Comparison of ENCODE assay signal across 25 cellular contexts in genomic region chr7:92092210-92092609, GRCh38. TPM values are rescaled to one million over a fixed set of nuclear protein-coding genes. Genes with fewer than 3 reads are reported as not detected.
A peak's percentile ranks its signal among the peaks of the same experiment; 100 is the strongest.
DNase-seq lines count a peak whose midpoint lies in the region; ATAC-seq and TF ChIP-seq lines count a peak whose summit lies in the region.
"Had no signal": no experiment of that assay in that cellular context is flagged by ENCODE, and none has a peak within 500 bp of the region (broad histone marks: within the 10 kb centered on the region; RNA-seq: fewer than 3 reads in every experiment).

No MANE protein-coding gene starts in this region.

- peak; percentile 7 for DNase-seq in AG04449 (ENCODE audit: low read depth, low spot score)
- DNase-seq in EL, result peak; percentile 41
- DNase-seq in adipocyte (ENCODE audit: low read depth), result peak; percentile 22
- DNase-seq in osteoblast (ENCODE audit: insufficient read length, low spot score, missing footprints), result peak; percentile 34
- no peak for DNase-seq in SHP77 (lab: John Stamatoyannopoulos, UW)
- DNase-seq in RKO (ENCODE audit: low spot score), result no peak
- DNase-seq: C1 segment of cervical spinal cord; Caco-2; CD8-positive, alpha-beta T cell; DMS79; H7; Kasumi-1; MV-4-11; NCI-H1105; NCI-H146; NCI-H2029; NCI-H446; NCI-H524 treated with DMSO at 0.1 percent for 48 hours; NCI-H774; PC-3; Right ventricle myocardium superior; RPMI8226 had no signal

- no peak overlapping the region for H3K27ac ChIP-seq in osteoblast (ENCODE audit: low read depth, low read length)

- H3K36me3 ChIP-seq in adipocyte (ENCODE audit: control insufficient read depth, insufficient read depth, low read length, severe bottlenecking) (peaks cover 66% of the 10 kb centered on the region), osteoblast (ENCODE audit: insufficient read depth, low read length) (peaks cover 53% of the 10 kb centered on the region)

- POLR2A ChIA-PET in AG04449 (lab: Yijun Ruan, JAX), result no interaction called here

- H3K4me3 ChIP-seq in AG04449 (ENCODE audit: low read depth, low read length), result no peak overlapping the region
- no peak overlapping the region for H3K4me3 ChIP-seq in adipocyte (ENCODE audit: low read length)
- H3K4me3 ChIP-seq in osteoblast (ENCODE audit: insufficient read depth, low read length), result no peak overlapping the region
- H3K4me3 ChIP-seq: K562 had no signal

- H3K9me3 ChIP-seq in adipocyte (ENCODE audit: control insufficient read depth, low read length), result no peaks in the 10 kb centered on the region
- H3K9me3 ChIP-seq in osteoblast (ENCODE audit: low read depth, low read length), result no peaks in the 10 kb centered on the region
- H3K9me3 ChIP-seq: Caco-2 had no signal

- CTCF ChIA-PET in AG04449 (lab: Yijun Ruan, JAX), result interaction anchor here (1.4 to 2.0 kb wide), 4 partner anchors 10 to 369 kb away, joined by 3 to 5 read pairs (median 4); partner anchors contain the start of genes LRRD1 and MTERF1

- H3K79me2 ChIP-seq in osteoblast (ENCODE audit: insufficient read depth, low read length), result no peaks in the 10 kb centered on the region

- no peak for TF ChIP-seq CTCF in AG04449 (IDR thresholded peaks at IDR 0.05; ENCODE audit: insufficient read depth, low read length, missing control alignments)
- no peak for TF ChIP-seq CTCF in osteoblast (IDR thresholded peaks at IDR 0.05; ENCODE audit: extremely low read depth, low read depth, low read length)

- H3K27me3 ChIP-seq in adipocyte (replicated peaks; ENCODE audit: control insufficient read depth, insufficient read depth, low read length) (no peaks in the 10 kb centered on the region), osteoblast (ENCODE audit: insufficient read depth, low read length) (no peaks in the 10 kb centered on the region)

- H4K20me1 ChIP-seq in osteoblast (ENCODE audit: insufficient read depth, low read length), result no peaks in the 10 kb centered on the region

- H3K4me2 ChIP-seq in osteoblast (ENCODE audit: insufficient read depth, low read length), result no peak overlapping the region

- H3K9ac ChIP-seq in adipocyte (ENCODE audit: low read length), result no peak overlapping the region

- no peak for ATAC-seq in GM18907 (IDR thresholded peaks at IDR 0.05; ENCODE audit: unreplicated experiment)
- ATAC-seq: CD8-positive, alpha-beta T cell; HepG2; K562; PC-3 had no signal

- H3K4me1 ChIP-seq in adipocyte (ENCODE audit: control insufficient read depth, insufficient read depth, low read length) (no peaks in the 10 kb centered on the region), osteoblast (ENCODE audit: insufficient read depth, low read length) (peaks cover 3% of the 10 kb centered on the region)
- H3K4me1 ChIP-seq: Caco-2 had no signal

- no peak overlapping the region for H2AFZ ChIP-seq in osteoblast (ENCODE audit: low read length)

RNA-seq across cellular contexts. Expression of gene CYP51A1, which starts 42.1 kb away (rescaled TPM):
- 278 and 283 TPM in 2 replicates for total RNA-seq in osteoblast

Comparison
In these comparisons a context has a peak if more than half of its experiments do, and no peak if none do; other contexts are left out.
1. DNase-seq: peak in AG04449 (single experiment), EL (single experiment), adipocyte (single experiment) and osteoblast (single experiment); none in SHP77 (0 of 2) and RKO (single experiment).